Comparison of ENCODE assay signal across 19 cellular contexts in the genomic region with DNA sequence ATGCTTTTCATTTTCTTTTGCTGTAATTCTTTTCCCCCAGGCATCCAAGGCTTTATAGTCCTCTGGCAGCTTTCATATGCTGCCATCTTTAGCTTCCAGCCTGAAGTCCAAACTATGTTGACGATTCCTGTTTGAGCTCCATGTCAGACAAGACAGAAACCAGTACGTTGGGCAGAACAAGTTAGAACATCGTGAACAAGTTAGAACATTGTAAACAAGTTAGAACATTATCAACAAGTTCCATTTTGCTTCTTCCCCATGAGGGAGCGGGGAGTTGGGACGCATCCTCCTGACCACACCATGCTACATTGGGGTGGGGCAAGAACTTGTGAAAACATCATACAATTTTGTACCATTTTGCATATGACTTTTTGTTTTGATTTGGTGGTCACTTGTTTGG. TPM values are rescaled to one million over a fixed set of nuclear protein-coding genes. Genes with fewer than 3 reads are reported as not detected.
"Had no signal": no experiment of that assay in that cellular context is flagged by ENCODE, and none has a peak within 500 bp of the region (broad histone marks: within the 10 kb centered on the region; RNA-seq: fewer than 3 reads in every experiment).

No MANE protein-coding gene starts in this region.

- ATAC-seq: left colon had no signal

- H3K4me1 ChIP-seq: parathyroid adenoma had no signal

- H3K27me3 ChIP-seq: upper lobe of left lung had no signal

- H3K79me2 ChIP-seq: parathyroid adenoma had no signal

- H3K4me3 Mint-ChIP-seq: activated CD4-positive, alpha-beta T cell treated with anti-CD3 and anti-CD28 coated beads, Interleukin-2, amount 10 ng/mL, durations not matched to agents 7 days and 5 days; activated naive CD8-positive, alpha-beta T cell treated with anti-CD3 and anti-CD28 coated beads for 36 hours; activated T-helper 1 cell treated with anti-CD3 and anti-CD28 coated beads, Interleukin-12 subunit alpha, Interleukin-12 subunit beta, Interleukin-2, Interleukin-4 antibody, amounts not matched to agents 30 ng/mL and 10 ng/mL and 1 ng/mL, durations not matched to agents 14 hours and 24 hours and 36 hours; brain; naive B cell had no signal

- H2AFZ ChIP-seq: parathyroid adenoma had no signal

- H3K9me3 ChIP-seq: upper lobe of left lung had no signal

- H3K36me3 Mint-ChIP-seq: naive B cell had no signal

- H3K4me3 ChIP-seq: lung, skin epidermis, upper lobe of left lung had no signal

- H3K27ac Mint-ChIP-seq: activated CD4-positive, alpha-beta T cell treated with anti-CD3 and anti-CD28 coated beads, Interleukin-2, amount 10 ng/mL, durations not matched to agents 7 days and 5 days; activated naive CD8-positive, alpha-beta T cell treated with anti-CD3 and anti-CD28 coated beads for 36 hours; activated T-helper 1 cell treated with anti-CD3 and anti-CD28 coated beads, Interleukin-12 subunit alpha, Interleukin-12 subunit beta, Interleukin-2, Interleukin-4 antibody, amounts not matched to agents 30 ng/mL and 10 ng/mL and 1 ng/mL, durations not matched to agents 14 hours and 24 hours and 36 hours; brain; naive B cell had no signal

- H3K9me3 Mint-ChIP-seq: activated CD4-positive, alpha-beta T cell treated with anti-CD3 and anti-CD28 coated beads, Interleukin-2, amount 10 ng/mL, durations not matched to agents 7 days and 5 days; activated T-helper 1 cell treated with anti-CD3 and anti-CD28 coated beads, Interleukin-12 subunit alpha, Interleukin-12 subunit beta, Interleukin-2, Interleukin-4 antibody, amounts not matched to agents 30 ng/mL and 10 ng/mL and 1 ng/mL, durations not matched to agents 14 hours and 24 hours and 36 hours had no signal

- H3K27ac ChIP-seq: parathyroid adenoma, skin epidermis, upper lobe of left lung had no signal

- H3K36me3 ChIP-seq: upper lobe of left lung had no signal

- H3K9ac ChIP-seq: parathyroid adenoma had no signal

- DNase-seq: activated CD4-positive, alpha-beta T cell treated with anti-CD3 and anti-CD28 coated beads, Interleukin-2, amount 10 ng/mL, durations not matched to agents 7 days and 5 days; activated CD4-positive, CD25-positive, alpha-beta regulatory T cell; activated CD8-positive, alpha-beta memory T cell treated with anti-CD3 and anti-CD28 coated beads for 24 hours; activated naive CD8-positive, alpha-beta T cell treated with anti-CD3 and anti-CD28 coated beads for 36 hours; amygdala; cortex of kidney; effector CD8-positive, alpha-beta T cell; naive B cell; stimulated activated CD4-positive, alpha-beta T cell treated with anti-CD3 and anti-CD28 coated beads, Interleukin-4, amount 100 ng/mL, for 4 hours; stimulated activated CD8-positive, alpha-beta memory T cell treated with anti-CD3 and anti-CD28 coated beads, Interleukin-4, amount 100 ng/mL, for 48 hours; stimulated activated naive CD4-positive, alpha-beta T cell treated with Interleukin-2 at 50 U/mL for 16 hours; upper lobe of left lung had no signal

RNA-seq across cellular contexts. Expression of a gene that starts 56.4 kb away (rescaled TPM):
- polyA plus RNA-seq: fibroblast of lung had no signal
